ENCODE assay signal across 12 cellular contexts in the genomic region with DNA sequence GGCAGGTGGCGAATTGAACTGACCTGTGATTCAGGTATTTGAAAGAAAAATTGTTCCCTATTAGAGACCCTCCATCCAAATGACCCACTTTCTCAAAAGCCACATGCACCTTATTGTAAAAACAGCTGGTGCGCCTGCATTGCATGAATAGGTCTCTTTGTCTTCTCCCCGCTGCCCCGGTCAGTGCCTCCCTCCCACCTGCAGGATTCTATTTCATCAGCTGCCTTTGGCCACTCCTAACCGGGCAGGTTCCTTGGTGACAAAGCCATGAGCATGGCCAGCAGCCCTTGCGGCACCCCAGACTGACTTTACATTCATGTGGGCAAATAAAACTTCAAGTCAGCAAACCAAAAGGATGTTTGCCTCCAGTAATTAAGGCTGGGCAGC. TPM values are rescaled to one million over a fixed set of nuclear protein-coding genes. Genes with fewer than 3 reads are reported as not detected.
DNase-seq lines count a peak whose midpoint lies in the region; ATAC-seq and TF ChIP-seq lines count a peak whose summit lies in the region.
"Had no signal": no experiment of that assay in that cellular context is flagged by ENCODE, and none has a peak within 500 bp of the region (broad histone marks: within the 10 kb centered on the region; RNA-seq: fewer than 3 reads in every experiment).

No MANE protein-coding gene starts in this region.

- peak overlapping the region; percentile 28 for H3K4me3 ChIP-seq in epithelial cell of proximal tubule (ENCODE audit: low read depth, low read length)

- H3K9me3 Mint-ChIP-seq in T-helper 1 cell treated with Interleukin-12 subunit alpha and Interleukin-12 subunit beta and Interleukin-4 antibody, amounts not matched to agents 30 μg/mL and 1 μg/mL, for 36 hours, result no peaks in the 10 kb centered on the region

- peak overlapping the region; percentile 35 for H3K4me3 Mint-ChIP-seq in T-helper 1 cell treated with Interleukin-12 subunit alpha and Interleukin-12 subunit beta and Interleukin-4 antibody, amounts not matched to agents 30 μg/mL and 1 μg/mL, for 36 hours

- no peak for TF ChIP-seq CTCF in epithelial cell of proximal tubule (conservative IDR thresholded peaks at IDR 0.05; ENCODE audit: low read depth, low read length)

- ATAC-seq in HG02763 (IDR thresholded peaks at IDR 0.05; ENCODE audit: unreplicated experiment) (no peak), GM21390 (IDR thresholded peaks at IDR 0.05; ENCODE audit: unreplicated experiment) (no peak)

- H3K27me3 Mint-ChIP-seq in T-helper 1 cell treated with Interleukin-12 subunit alpha and Interleukin-12 subunit beta and Interleukin-4 antibody, amounts not matched to agents 30 μg/mL and 1 μg/mL, for 36 hours (ENCODE audit: low read depth), result no peaks in the 10 kb centered on the region

- H3K4me1 Mint-ChIP-seq in T-helper 1 cell treated with Interleukin-12 subunit alpha and Interleukin-12 subunit beta and Interleukin-4 antibody, amounts not matched to agents 30 μg/mL and 1 μg/mL, for 36 hours (ENCODE audit: low read depth), result peaks cover 65% of the 10 kb centered on the region

- DNase-seq in T-helper 1 cell (no peak), NCI-H748 (lab: John Stamatoyannopoulos, UW; ENCODE audit: unreplicated experiment) (peak; percentile 96), epithelial cell of proximal tubule (ENCODE audit: low read depth) (no peak), retina (peak; percentile 47), NCI-H1694 treated with DMSO at 0.1 percent for 48 hours (lab: John Stamatoyannopoulos, UW) (no peak)
- DNase-seq: activated CD4-positive, alpha-beta T cell treated with anti-CD3 and anti-CD28 coated beads for 48 hours; amniotic stem cell had no signal

- no peak overlapping the region for H3K27ac Mint-ChIP-seq in T-helper 1 cell treated with Interleukin-12 subunit alpha and Interleukin-12 subunit beta and Interleukin-4 antibody, amounts not matched to agents 30 μg/mL and 1 μg/mL, for 36 hours

- H3K36me3 Mint-ChIP-seq in T-helper 1 cell treated with Interleukin-12 subunit alpha and Interleukin-12 subunit beta and Interleukin-4 antibody, amounts not matched to agents 30 μg/mL and 1 μg/mL, for 36 hours (ENCODE audit: low read depth), result peaks cover 13% of the 10 kb centered on the region

RNA-seq across cellular contexts. Expression of a gene that starts 6.4 kb away (rescaled TPM):
- total RNA-seq in epithelial cell of proximal tubule, result 0.43 and 2.0 TPM in 2 replicates
- total RNA-seq: A673, RPMI7951 had no signal

RNA-seq across cellular contexts. Expression of a gene that starts 14.3 kb away (rescaled TPM):
- not detected in 2 replicates for total RNA-seq in epithelial cell of proximal tubule
- total RNA-seq: A673, RPMI7951 had no signal

RNA-seq across cellular contexts. Expression of a gene that starts 23.1 kb away (rescaled TPM):
- total RNA-seq in epithelial cell of proximal tubule, result not detected in 2 replicates
- total RNA-seq: A673, RPMI7951 had no signal

RNA-seq across cellular contexts. Expression of a gene that starts 38.6 kb away (rescaled TPM):
- total RNA-seq in epithelial cell of proximal tubule, result not detected in 2 replicates
- total RNA-seq: A673, RPMI7951 had no signal

Comparison
In these comparisons a context has a peak if more than half of its experiments do, and no peak if none do; other contexts are left out.
1. DNase-seq: peak in NCI-H748 (single experiment) and retina (single experiment); none in T-helper 1 cell (0 of 5), epithelial cell of proximal tubule (single experiment) and NCI-H1694 treated with DMSO at 0.1 percent for 48 hours (single experiment).